Comparison of ENCODE assay signal across 8 cellular contexts in the genomic region with DNA sequence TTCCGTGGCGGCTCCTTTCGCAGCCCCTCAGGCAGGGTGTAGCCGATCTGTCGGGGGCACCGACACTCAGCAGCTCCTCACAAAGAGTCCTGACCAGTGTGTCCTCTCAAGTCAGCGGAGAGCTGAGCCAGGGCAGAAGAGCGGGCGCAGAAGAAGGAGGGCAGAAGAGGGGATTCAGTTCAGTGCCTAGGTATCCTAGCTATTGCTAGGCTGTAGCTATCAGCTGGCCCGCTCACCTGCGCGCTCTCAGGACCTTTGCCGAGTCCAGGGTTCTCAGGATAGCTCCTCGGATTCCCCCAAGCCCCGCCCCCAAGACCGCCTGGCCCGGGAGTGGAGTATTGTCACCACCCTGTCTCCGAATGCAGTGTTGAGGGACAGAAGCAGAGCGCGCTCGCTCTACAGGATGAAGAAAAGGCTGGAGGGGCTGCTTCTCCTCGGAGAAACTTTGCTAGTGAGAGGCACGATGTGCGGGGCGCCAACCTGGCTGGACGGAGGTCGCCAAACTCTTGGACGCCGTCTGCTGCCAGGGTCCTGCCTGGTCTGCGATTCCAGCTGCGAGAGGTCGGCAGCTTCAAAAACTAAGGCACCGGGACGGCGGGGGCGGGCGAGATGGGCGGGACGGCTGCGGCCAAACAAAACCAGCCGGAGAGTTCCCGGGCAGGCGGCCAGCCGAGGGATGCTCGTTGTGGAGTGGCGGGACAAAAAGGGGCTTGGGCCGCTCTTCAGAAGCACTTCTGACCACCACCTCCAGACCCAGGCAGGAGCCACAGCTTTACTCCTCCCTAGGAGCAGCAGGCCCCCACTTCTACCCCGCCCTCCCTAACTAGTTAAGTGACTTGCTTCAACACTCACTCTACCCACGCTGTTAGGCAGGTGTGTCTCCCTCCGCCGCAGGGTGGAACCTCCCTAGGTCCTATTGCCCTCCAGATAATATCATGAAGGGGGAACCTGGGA. TPM values are rescaled to one million over a fixed set of nuclear protein-coding genes. Genes with fewer than 3 reads are reported as not detected.
DNase-seq lines count a peak whose midpoint lies in the region; ATAC-seq and TF ChIP-seq lines count a peak whose summit lies in the region.

TSS of gene XKRX (minus strand) at position 258 of the 954 bp plus-strand sequence. CDS start 613 bp downstream, outside the sequence.

- no peak for TF ChIP-seq CTCF in neural crest cell (conservative IDR thresholded peaks at IDR 0.05)
- TF ChIP-seq CTCF in upper lobe of right lung (IDR thresholded peaks at IDR 0.05), result no peak

- H3K4me1 ChIP-seq in upper lobe of right lung, result no peaks in the 10 kb centered on the region

- CTCF ChIA-PET in activated CD8-positive, alpha-beta T cell treated with anti-CD3 and anti-CD28 coated beads, Interleukin-2, amount 10 ng/mL, durations not matched to agents 7 days and 5 days (lab: Charles Lee), result no interaction called here

- H3K4me3 ChIP-seq in upper lobe of right lung, result peak within 1 kb of the TSS; percentile 47

- no peaks in the 10 kb centered on the region for H3K9me3 ChIP-seq in upper lobe of right lung

- peak; percentile 67 for DNase-seq in DMS79 treated with DMSO at 0.1 percent for 48 hours (lab: John Stamatoyannopoulos, UW)
- DNase-seq in NCI-H1436 (lab: John Stamatoyannopoulos, UW), result peak; percentile 55
- DNase-seq in activated CD8-positive, alpha-beta T cell treated with anti-CD3 and anti-CD28 coated beads, Interleukin-2, amount 10 ng/mL, durations not matched to agents 7 days and 5 days, result peak; percentile 38
- peak; percentile 13 for DNase-seq in neural crest cell (ENCODE audit: low read depth, low spot score)
- DNase-seq in upper lobe of right lung, result peak; percentile 86

- no peak within 1 kb of the TSS for H3K27ac ChIP-seq in upper lobe of right lung

- H3K36me3 ChIP-seq in upper lobe of right lung, result no peaks in the 10 kb centered on the region

- ATAC-seq in GM21723 (IDR thresholded peaks at IDR 0.05; ENCODE audit: unreplicated experiment), result peak; percentile 72
- ATAC-seq in activated CD8-positive, alpha-beta T cell treated with anti-CD3 and anti-CD28 coated beads, Interleukin-2, amount 10 ng/mL, durations not matched to agents 7 days and 5 days, result peak; percentile 78
- peak; percentile 90 for ATAC-seq in esophagus mucosa
- peak; percentile 88 for ATAC-seq in upper lobe of right lung
- no peak for ATAC-seq in GM21737 (IDR thresholded peaks at IDR 0.05; ENCODE audit: unreplicated experiment)

- no peaks in the 10 kb centered on the region for H3K27me3 ChIP-seq in upper lobe of right lung

- POLR2A ChIA-PET in activated CD8-positive, alpha-beta T cell treated with anti-CD3 and anti-CD28 coated beads, Interleukin-2, amount 10 ng/mL, durations not matched to agents 7 days and 5 days (lab: Charles Lee), result interaction anchor here (0.6 kb wide), 1 partner anchor 140 kb away, joined by 7 read pairs; no protein-coding TSS in a partner anchor

- H3K27ac Mint-ChIP-seq in activated CD8-positive, alpha-beta T cell treated with anti-CD3 and anti-CD28 coated beads, Interleukin-2, amount 10 ng/mL, durations not matched to agents 7 days and 5 days, result no peak within 1 kb of the TSS
- H3K27ac Mint-ChIP-seq in neural crest cell (ENCODE audit: unreplicated experiment), result no peak within 1 kb of the TSS

- H3K27me3 Mint-ChIP-seq in activated CD8-positive, alpha-beta T cell treated with anti-CD3 and anti-CD28 coated beads, Interleukin-2, amount 10 ng/mL, durations not matched to agents 7 days and 5 days (ENCODE audit: low read depth), result no peaks in the 10 kb centered on the region
- H3K27me3 Mint-ChIP-seq in neural crest cell (ENCODE audit: low read depth), result peaks cover 24% of the 10 kb centered on the region

- no peaks in the 10 kb centered on the region for H3K9me3 Mint-ChIP-seq in activated CD8-positive, alpha-beta T cell treated with anti-CD3 and anti-CD28 coated beads, Interleukin-2, amount 10 ng/mL, durations not matched to agents 7 days and 5 days (ENCODE audit: insufficient read depth)
- peaks cover 16% of the 10 kb centered on the region for H3K9me3 Mint-ChIP-seq in neural crest cell

- peaks cover 16% of the 10 kb centered on the region for H3K4me1 Mint-ChIP-seq in activated CD8-positive, alpha-beta T cell treated with anti-CD3 and anti-CD28 coated beads, Interleukin-2, amount 10 ng/mL, durations not matched to agents 7 days and 5 days (ENCODE audit: low read depth)
- H3K4me1 Mint-ChIP-seq in neural crest cell, result no peaks in the 10 kb centered on the region

- no peaks in the 10 kb centered on the region for H3K36me3 Mint-ChIP-seq in activated CD8-positive, alpha-beta T cell treated with anti-CD3 and anti-CD28 coated beads, Interleukin-2, amount 10 ng/mL, durations not matched to agents 7 days and 5 days (ENCODE audit: low read depth)
- no peaks in the 10 kb centered on the region for H3K36me3 Mint-ChIP-seq in neural crest cell (ENCODE audit: low read depth)

- intact Hi-C loops in upper lobe of right lung (cut with DNase I), result no loop called here

- H3K4me3 Mint-ChIP-seq in activated CD8-positive, alpha-beta T cell treated with anti-CD3 and anti-CD28 coated beads, Interleukin-2, amount 10 ng/mL, durations not matched to agents 7 days and 5 days, result peak within 1 kb of the TSS; percentile 76
- peak within 1 kb of the TSS; percentile 90 for H3K4me3 Mint-ChIP-seq in neural crest cell

RNA-seq across cellular contexts. Expression of gene XKRX, which starts in this region (rescaled TPM):
- not detected for total RNA-seq in activated CD8-positive, alpha-beta T cell treated with anti-CD3 and anti-CD28 coated beads, Interleukin-2, amount 10 ng/mL, durations not matched to agents 7 days and 5 days
- total RNA-seq in esophagus mucosa, result 3.7 TPM
- total RNA-seq in neural crest cell, result 0.41 and 0.51 TPM in 2 replicates
- total RNA-seq in upper lobe of right lung, result 8.4 TPM

Comparison
In these comparisons a context has a peak if more than half of its experiments do, and no peak if none do; other contexts are left out.
1. Peak in DNase-seq and ATAC-seq in activated CD8-positive, alpha-beta T cell treated with anti-CD3 and anti-CD28 coated beads, Interleukin-2, amount 10 ng/mL, durations not matched to agents 7 days and 5 days; RNA of the gene not detected or under 1 TPM.
2. Peak in DNase-seq in neural crest cell; RNA of the gene not detected or under 1 TPM.
3. DNase-seq: peak in every context shown above with its lines; median percentile 86 in upper lobe of right lung; 67 in DMS79 treated with DMSO at 0.1 percent for 48 hours; 55 in NCI-H1436; 38 in activated CD8-positive, alpha-beta T cell treated with anti-CD3 and anti-CD28 coated beads, Interleukin-2, amount 10 ng/mL, durations not matched to agents 7 days and 5 days; 13 in neural crest cell.